ENCODE assay signal across 8 cellular contexts in the genomic region with DNA sequence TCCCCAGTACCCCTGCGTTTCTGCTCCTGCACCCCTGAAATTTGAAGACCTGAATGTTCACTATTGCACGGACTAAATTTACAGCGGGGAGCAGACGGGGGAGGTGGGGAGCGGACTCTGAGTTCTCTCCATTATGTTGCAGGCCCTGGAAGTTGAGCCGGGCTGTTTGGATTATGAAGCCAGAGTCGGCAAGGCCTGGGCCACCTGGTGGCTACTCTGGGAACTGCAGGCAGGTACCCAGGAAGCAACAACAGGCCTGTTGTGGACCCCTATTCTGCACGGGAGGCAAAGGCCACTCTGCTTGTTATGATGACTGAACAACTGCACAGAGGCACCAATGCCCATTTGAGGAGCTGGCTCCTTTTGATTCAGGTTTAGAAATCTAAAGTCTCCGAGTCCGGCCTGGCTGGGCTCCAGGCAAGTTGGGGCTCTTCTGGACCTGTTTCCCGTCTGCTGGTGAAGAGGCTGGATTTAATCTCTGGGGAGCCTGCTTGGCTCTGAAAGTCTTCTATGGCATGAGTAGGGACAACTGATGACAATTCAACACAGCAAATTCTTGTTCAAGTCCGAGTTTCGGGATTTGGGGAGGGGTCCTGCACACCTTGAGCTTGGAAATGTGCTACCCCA. TPM values are rescaled to one million over a fixed set of nuclear protein-coding genes. Genes with fewer than 3 reads are reported as not detected.
DNase-seq lines count a peak whose midpoint lies in the region; ATAC-seq and TF ChIP-seq lines count a peak whose summit lies in the region.

No MANE protein-coding gene starts in this region.

- DNase-seq in CD4-positive, CD25-positive, alpha-beta regulatory T cell: peak; percentile 42 to 59 (median 57)
- DNase-seq in NCI-H774 (lab: John Stamatoyannopoulos, UW): peak; percentile 42
- peak; percentile 75 for DNase-seq in activated T-cell treated with anti-CD3 and anti-CD28 coated beads, Interleukin-2, amount 50 U/mL, for 1 hour
- peak; percentile 54 for DNase-seq in fibroblast of gingiva (ENCODE audit: low read depth)
- peak; percentile 94 for DNase-seq in nephron progenitor cell
- DNase-seq in stimulated activated naive CD4-positive, alpha-beta T cell (lab: John Stamatoyannopoulos, UW): peak; percentile 20 to 71 (median 41)

- no peaks in the 10 kb centered on the region for H3K4me1 Mint-ChIP-seq in CD4-positive, CD25-positive, alpha-beta regulatory T cell
- H3K4me1 Mint-ChIP-seq in nephron progenitor cell: peaks cover 44% of the 10 kb centered on the region

- H3K9me3 Mint-ChIP-seq in CD4-positive, CD25-positive, alpha-beta regulatory T cell: peaks cover 0 to 7% (median 0%) of the 10 kb centered on the region in 7 donors
- H3K9me3 Mint-ChIP-seq in nephron progenitor cell: no peaks in the 10 kb centered on the region

- H3K4me1 ChIP-seq in CD4-positive, CD25-positive, alpha-beta regulatory T cell (ENCODE audit: control insufficient read depth, insufficient read depth, low read length, poor library complexity, severe bottlenecking): no peaks in the 10 kb centered on the region

- no peak for ATAC-seq in CD4-positive, CD25-positive, alpha-beta regulatory T cell (ENCODE audit: low read depth in 2 of 2)
- peak; percentile 55 for ATAC-seq in GM21367 (IDR thresholded peaks at IDR 0.05; ENCODE audit: unreplicated experiment)
- no peak for ATAC-seq in GM21717 (IDR thresholded peaks at IDR 0.05; ENCODE audit: unreplicated experiment)

- H3K4me3 Mint-ChIP-seq in CD4-positive, CD25-positive, alpha-beta regulatory T cell: no peak overlapping the region
- no peak overlapping the region for H3K4me3 Mint-ChIP-seq in nephron progenitor cell

- no peak overlapping the region for H3K4me3 ChIP-seq in CD4-positive, CD25-positive, alpha-beta regulatory T cell (ENCODE audit: low read depth, low read length)

- H3K27ac Mint-ChIP-seq in CD4-positive, CD25-positive, alpha-beta regulatory T cell: no peak overlapping the region
- H3K27ac Mint-ChIP-seq in nephron progenitor cell: no peak overlapping the region

- no peaks in the 10 kb centered on the region for H3K36me3 ChIP-seq in CD4-positive, CD25-positive, alpha-beta regulatory T cell (ENCODE audit: control insufficient read depth, insufficient read depth, low read length)

- no peaks in the 10 kb centered on the region for H3K36me3 Mint-ChIP-seq in CD4-positive, CD25-positive, alpha-beta regulatory T cell
- H3K36me3 Mint-ChIP-seq in nephron progenitor cell (ENCODE audit: low read depth): no peaks in the 10 kb centered on the region

- peak; percentile 98 for TF ChIP-seq CTCF in nephron progenitor cell (IDR thresholded peaks at IDR 0.05)

- no peaks in the 10 kb centered on the region for H3K9me3 ChIP-seq in CD4-positive, CD25-positive, alpha-beta regulatory T cell (ENCODE audit: control insufficient read depth in 2 of 2, low read length in 2 of 2)

- H3K27ac ChIP-seq in CD4-positive, CD25-positive, alpha-beta regulatory T cell (ENCODE audit: insufficient read depth, low read length, poor library complexity, severe bottlenecking): no peak overlapping the region

- H3K27me3 ChIP-seq in CD4-positive, CD25-positive, alpha-beta regulatory T cell (ENCODE audit: control insufficient read depth, insufficient read depth, low read length): peaks cover 7% of the 10 kb centered on the region

- H3K27me3 Mint-ChIP-seq in CD4-positive, CD25-positive, alpha-beta regulatory T cell: peaks cover 28% of the 10 kb centered on the region
- peaks cover 18% of the 10 kb centered on the region for H3K27me3 Mint-ChIP-seq in nephron progenitor cell (ENCODE audit: low read depth, poor library complexity)

RNA-seq across cellular contexts. Expression of a gene that starts 34.1 kb away (rescaled TPM):
- not detected for total RNA-seq in CD4-positive, CD25-positive, alpha-beta regulatory T cell
- polyA plus RNA-seq in CD4-positive, CD25-positive, alpha-beta regulatory T cell: not detected

Comparison
In these comparisons a context has a peak if more than half of its experiments do, and no peak if none do; other contexts are left out.
1. DNase-seq: peak in every context shown above with its lines; median percentile 94 in nephron progenitor cell; 75 in activated T-cell treated with anti-CD3 and anti-CD28 coated beads, Interleukin-2, amount 50 U/mL, for 1 hour; 57 in CD4-positive, CD25-positive, alpha-beta regulatory T cell; 54 in fibroblast of gingiva; 42 in NCI-H774; 41 in stimulated activated naive CD4-positive, alpha-beta T cell.